In the genomic region with DNA sequence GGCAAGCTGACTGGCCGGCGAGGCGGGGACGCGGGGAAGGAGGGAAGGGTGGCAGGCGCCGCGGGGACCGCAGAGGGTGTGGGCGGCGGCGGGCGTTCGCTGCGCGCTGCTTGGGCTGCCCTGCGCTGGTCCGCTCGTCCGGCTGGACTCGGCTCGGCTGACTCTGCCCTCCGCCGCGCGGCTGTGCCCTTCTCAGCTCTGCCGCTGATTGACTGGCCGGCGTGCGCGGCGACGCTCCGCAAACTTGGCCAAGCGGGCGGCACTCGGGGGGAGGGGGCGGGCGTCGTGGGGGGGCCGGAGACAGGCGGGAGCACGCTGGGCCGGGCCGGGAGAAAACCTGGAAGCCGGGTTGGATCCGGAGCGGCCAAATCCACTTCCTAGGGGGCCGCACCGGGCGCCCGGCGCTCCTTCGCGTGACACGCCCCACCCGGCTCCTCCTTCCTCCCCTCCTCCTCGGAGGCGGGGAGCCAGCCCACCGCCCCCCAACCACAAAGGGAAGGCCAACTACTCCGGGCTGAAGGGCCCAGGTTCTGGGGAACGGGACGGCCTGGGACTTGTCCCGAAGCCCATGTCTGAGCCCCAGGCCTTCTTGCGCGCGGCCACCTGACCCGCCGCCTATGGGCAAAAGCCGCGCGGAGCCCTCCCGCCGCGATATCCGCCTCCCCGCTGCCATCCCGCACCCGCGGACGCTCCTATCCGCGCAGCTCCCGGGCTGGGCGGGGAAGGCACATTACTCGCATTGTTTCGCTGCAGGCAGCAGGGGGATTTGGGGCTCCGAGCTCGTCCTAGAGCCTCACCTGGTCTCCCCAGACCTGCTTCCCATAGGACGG, we compare ENCODE assay signal across 8 cellular contexts. TPM values are rescaled to one million over a fixed set of nuclear protein-coding genes. Genes with fewer than 3 reads are reported as not detected.
DNase-seq lines count a peak whose midpoint lies in the region; ATAC-seq and TF ChIP-seq lines count a peak whose summit lies in the region.

TSS of gene GPC4 (minus strand) at position 214 of the 830 bp plus-strand sequence. CDS start 524 bp downstream, outside the sequence.

- ATAC-seq in GM19324 (IDR thresholded peaks at IDR 0.05; ENCODE audit: low FRiP score, unreplicated experiment) (peak; percentile 46), GM21723 (IDR thresholded peaks at IDR 0.05; ENCODE audit: unreplicated experiment) (no peak), GM21737 (IDR thresholded peaks at IDR 0.05; ENCODE audit: unreplicated experiment) (no peak)

- H3K27me3 Mint-ChIP-seq in neural crest cell (ENCODE audit: low read depth) = peaks cover 65% of the 10 kb centered on the region

- no peak for TF ChIP-seq CTCF in AG10803 (conservative IDR thresholded peaks at IDR 0.05; ENCODE audit: low read length)
- no peak for TF ChIP-seq CTCF in fibroblast of pulmonary artery (IDR thresholded peaks at IDR 0.05; ENCODE audit: low read length, missing control alignments)
- TF ChIP-seq CTCF in neural crest cell (conservative IDR thresholded peaks at IDR 0.05) = no peak

- H3K36me3 Mint-ChIP-seq in neural crest cell (ENCODE audit: low read depth) = no peaks in the 10 kb centered on the region

- DNase-seq in AG10803 (ENCODE audit: low read depth) (peak; percentile 24), SK-MEL-5 (ENCODE audit: low read depth, low spot score) (peak; percentile 62), fibroblast of pulmonary artery (ENCODE audit: low read depth) (peak; percentile 4), neural crest cell (ENCODE audit: low read depth, low spot score) (peak; percentile 64), SIG-M5 treated with dmso at 0.1 percent for 504 hours (lab: John Stamatoyannopoulos, UW; ENCODE audit: unreplicated experiment) (no peak)

- H3K4me1 Mint-ChIP-seq in neural crest cell = peaks cover 44% of the 10 kb centered on the region

- peak within 1 kb of the TSS; percentile 95 for H3K4me3 Mint-ChIP-seq in neural crest cell

- in situ Hi-C loops in SK-MEL-5 (cut with HindIII; ENCODE audit: low pct_unique_long_range_greater_than_20kb, low sequenced_read_pairs) = no loop called here

- no peak within 1 kb of the TSS for H3K27ac Mint-ChIP-seq in neural crest cell (ENCODE audit: unreplicated experiment)

- H3K4me3 ChIP-seq in AG10803 (ENCODE audit: low read length) (peak within 1 kb of the TSS; percentile 54), fibroblast of pulmonary artery (replicated peaks; ENCODE audit: low read depth, low read length) (peak within 1 kb of the TSS; percentile 36)

- no peaks in the 10 kb centered on the region for H3K9me3 Mint-ChIP-seq in neural crest cell

RNA-seq across cellular contexts. Expression of gene GPC4, which starts in this region (rescaled TPM):
- total RNA-seq in SK-MEL-5 (2014; rRNA removed; shearing (Covaris generic)) = 3.2 and 3.6 TPM in 2 replicates
- polyA plus RNA-seq in SK-MEL-5 (2015; cell fraction: cytosol; rRNA removed) = 21.5 and 27.3 TPM in 2 replicates
- polyA plus RNA-seq in SK-MEL-5 (2015; cell fraction: nucleus; rRNA removed) = 2.5 and 3.3 TPM in 2 replicates
- 21.1 and 22.3 TPM in 2 replicates for total RNA-seq in neural crest cell
